Comparison of ENCODE assay signal across 21 cellular contexts in genomic region chr6:74357329-74357728, GRCh38.
DNase-seq lines count a peak whose midpoint lies in the region; ATAC-seq and TF ChIP-seq lines count a peak whose summit lies in the region.
"Had no signal": no experiment of that assay in that cellular context is flagged by ENCODE, and none has a peak within 500 bp of the region (broad histone marks: within the 10 kb centered on the region; RNA-seq: fewer than 3 reads in every experiment).

No MANE protein-coding gene starts in this region.

- ATAC-seq in Right ventricle myocardium superior (ENCODE audit: poor library complexity) (peak; percentile 38), HG02938 (IDR thresholded peaks at IDR 0.05; ENCODE audit: unreplicated experiment) (no peak), HG03520 (IDR thresholded peaks at IDR 0.05; ENCODE audit: unreplicated experiment) (no peak), upper lobe of right lung (no peak)
- ATAC-seq: activated T-cell treated with anti-CD3 and anti-CD28 coated beads, Interleukin-2, amount 50 U/mL, for 72 hours; esophagus mucosa; naive thymus-derived CD8-positive, alpha-beta T cell had no signal

- H3K27me3 ChIP-seq in left ventricle myocardium inferior (ENCODE audit: low read depth) (no peaks in the 10 kb centered on the region), upper lobe of right lung (no peaks in the 10 kb centered on the region)
- H3K27me3 ChIP-seq: cardiac muscle cell, hepatocyte had no signal

- H3K27ac ChIP-seq in left ventricle myocardium inferior (replicated peaks) (no peak overlapping the region), upper lobe of right lung (no peak overlapping the region)
- H3K27ac ChIP-seq: cardiac muscle cell, hepatocyte, parathyroid adenoma had no signal

- H3K36me3 ChIP-seq in left ventricle myocardium inferior, result no peaks in the 10 kb centered on the region
- H3K36me3 ChIP-seq in upper lobe of right lung, result no peaks in the 10 kb centered on the region
- H3K36me3 ChIP-seq: cardiac muscle cell had no signal

- in situ Hi-C loops in astrocyte of the cerebellum (cut with HindIII; ENCODE audit: low sequenced_read_pairs), result no loop called here

- H3K4me1 ChIP-seq in left ventricle myocardium inferior (no peaks in the 10 kb centered on the region), upper lobe of right lung (no peaks in the 10 kb centered on the region)
- H3K4me1 ChIP-seq: parathyroid adenoma had no signal

- no peak overlapping the region for H3K4me3 ChIP-seq in left ventricle myocardium inferior
- no peak overlapping the region for H3K4me3 ChIP-seq in astrocyte of the cerebellum (ENCODE audit: low read depth, low read length)
- H3K4me3 ChIP-seq in upper lobe of right lung, result no peak overlapping the region
- H3K4me3 ChIP-seq: cardiac muscle cell, hepatocyte had no signal

- TF ChIP-seq CTCF in left ventricle myocardium inferior (IDR thresholded peaks at IDR 0.05; ENCODE audit: borderline replicate concordance) (no peak), astrocyte of the cerebellum (IDR thresholded peaks at IDR 0.05; ENCODE audit: low read depth, low read length, missing control alignments) (no peak), upper lobe of right lung (IDR thresholded peaks at IDR 0.05) (no peak)

- H3K9me3 ChIP-seq in left ventricle myocardium inferior (replicated peaks) (no peaks in the 10 kb centered on the region), upper lobe of right lung (no peaks in the 10 kb centered on the region)

- DNase-seq in Right ventricle myocardium superior (no peak), left ventricle myocardium inferior (no peak), astrocyte of the cerebellum (ENCODE audit: low read depth) (peak; percentile 8), iris pigment epithelial cell (ENCODE audit: low read depth) (peak; percentile 52), upper lobe of right lung (no peak), ureter (ENCODE audit: low spot score) (no peak)
- DNase-seq: activated CD8-positive, alpha-beta memory T cell treated with anti-CD3 and anti-CD28 coated beads for 24 hours; activated naive CD8-positive, alpha-beta T cell treated with anti-CD3 and anti-CD28 coated beads for 36 hours; activated T-cell treated with anti-CD3 and anti-CD28 coated beads, Interleukin-2, amount 50 U/mL, for 72 hours; effector CD4-positive, alpha-beta T cell; islet precursor cell; naive thymus-derived CD8-positive, alpha-beta T cell; NCI-H2029; stimulated activated CD4-positive, alpha-beta T cell treated with anti-CD3 and anti-CD28 coated beads, Interleukin-4, amount 100 ng/mL, for 1 hour; substantia nigra had no signal

- intact Hi-C loops in Right ventricle myocardium superior (cut with DNase I) (no loop called here), left ventricle myocardium inferior (cut with micrococcal nuclease) (no loop called here), upper lobe of right lung (cut with DNase I) (no loop called here)

Comparison
In these comparisons a context has a peak if more than half of its experiments do, and no peak if none do; other contexts are left out.
1. DNase-seq: peak in astrocyte of the cerebellum (single experiment) and iris pigment epithelial cell (single experiment); none in Right ventricle myocardium superior (single experiment), left ventricle myocardium inferior (single experiment), upper lobe of right lung (single experiment) and ureter (single experiment).